Comparison of ENCODE assay signal across 18 cellular contexts in the genomic region with DNA sequence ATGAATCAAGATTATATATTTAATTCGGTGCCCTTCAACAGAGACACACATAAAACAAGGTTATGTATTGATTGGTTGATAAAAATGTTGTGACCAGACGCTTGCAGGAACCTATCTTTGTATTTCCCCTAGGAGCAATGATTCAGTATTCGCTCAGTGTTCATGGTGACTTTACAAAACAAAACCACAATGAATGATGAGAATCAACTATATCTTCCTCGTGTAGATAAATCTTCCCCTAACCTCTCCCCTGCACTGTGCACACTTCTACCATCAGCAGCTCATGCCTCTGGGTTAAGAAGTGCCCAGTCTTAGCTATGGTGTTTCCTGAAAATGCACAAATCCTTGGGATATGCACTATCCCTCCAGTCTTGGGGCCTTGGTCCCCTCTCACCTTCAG. TPM values are rescaled to one million over a fixed set of nuclear protein-coding genes. Genes with fewer than 3 reads are reported as not detected.
DNase-seq lines count a peak whose midpoint lies in the region; ATAC-seq and TF ChIP-seq lines count a peak whose summit lies in the region.
"Had no signal": no experiment of that assay in that cellular context is flagged by ENCODE, and none has a peak within 500 bp of the region (broad histone marks: within the 10 kb centered on the region; RNA-seq: fewer than 3 reads in every experiment).

No MANE protein-coding gene starts in this region.

- H3K27me3 Mint-ChIP-seq in activated naive CD4-positive, alpha-beta T cell treated with anti-CD3 and anti-CD28 coated beads for 36 hours (ENCODE audit: low read depth) = no peaks in the 10 kb centered on the region
- peaks cover 4% of the 10 kb centered on the region for H3K27me3 Mint-ChIP-seq in activated naive CD4-positive, alpha-beta T cell treated with anti-CD3 and anti-CD28 coated beads, Interleukin-2, amount 10 ng/mL, durations not matched to agents 7 days and 5 days
- no peaks in the 10 kb centered on the region for H3K27me3 Mint-ChIP-seq in activated CD8-positive, alpha-beta T cell treated with anti-CD3 and anti-CD28 coated beads, Interleukin-2, amount 10 ng/mL, durations not matched to agents 7 days and 5 days (ENCODE audit: low read depth)

- DNase-seq in activated naive CD4-positive, alpha-beta T cell treated with anti-CD3 and anti-CD28 coated beads for 36 hours = no peak
- DNase-seq in activated naive CD4-positive, alpha-beta T cell treated with anti-CD3 and anti-CD28 coated beads, Interleukin-2, amount 10 ng/mL, durations not matched to agents 7 days and 5 days = no peak
- DNase-seq in activated CD8-positive, alpha-beta T cell treated with anti-CD3 and anti-CD28 coated beads, Interleukin-2, amount 10 ng/mL, durations not matched to agents 7 days and 5 days = no peak
- DNase-seq in dermis blood vessel endothelial cell = no peak
- no peak for DNase-seq in Peyer's patch
- no peak for DNase-seq in NK-92 treated with Interleukin-12 subunit alpha and Interleukin-12 subunit beta, amount 100 ng/mL, for 24 hours (lab: John Stamatoyannopoulos, UW)
- DNase-seq: Calu3, GF-D8, hippocampal formation, midbrain, NCI-H146, NCI-H345 had no signal

- H3K4me3 ChIP-seq in liver (ENCODE audit: low read depth in 1 of 3, low read length in 3 of 3) (no peak overlapping the region), thymus (ENCODE audit: low read length) (no peak overlapping the region), Peyer's patch (no peak overlapping the region)
- H3K4me3 ChIP-seq: cardiac muscle cell, SJSA1 had no signal

- H3K36me3 Mint-ChIP-seq in activated naive CD4-positive, alpha-beta T cell treated with anti-CD3 and anti-CD28 coated beads for 36 hours (ENCODE audit: low read depth) = no peaks in the 10 kb centered on the region
- H3K36me3 Mint-ChIP-seq in activated naive CD4-positive, alpha-beta T cell treated with anti-CD3 and anti-CD28 coated beads, Interleukin-2, amount 10 ng/mL, durations not matched to agents 7 days and 5 days = no peaks in the 10 kb centered on the region
- peaks cover 45% of the 10 kb centered on the region for H3K36me3 Mint-ChIP-seq in activated CD8-positive, alpha-beta T cell treated with anti-CD3 and anti-CD28 coated beads, Interleukin-2, amount 10 ng/mL, durations not matched to agents 7 days and 5 days (ENCODE audit: low read depth)

- TF ChIP-seq CTCF in liver (IDR thresholded peaks at IDR 0.05; ENCODE audit: low read depth, low read length, missing input control) (no peak), Peyer's patch (IDR thresholded peaks at IDR 0.05) (no peak)

- peak overlapping the region; percentile 45 to 61 for H3K27ac ChIP-seq in liver (ENCODE audit: low read depth in 1 of 2, low read length in 2 of 2)
- peak overlapping the region; percentile 49 for H3K27ac ChIP-seq in thymus (ENCODE audit: low read depth)
- H3K27ac ChIP-seq in Peyer's patch = peak overlapping the region in 1 of 4 donors; percentile 54
- H3K27ac ChIP-seq: cardiac muscle cell, KMS-11, SJSA1 had no signal

- TF ChIP-seq POLR2A in Peyer's patch (IDR thresholded peaks at IDR 0.05) = no peak

- H3K27me3 ChIP-seq in liver (ENCODE audit: control insufficient read depth in 4 of 4, insufficient read depth in 4 of 4, low read length in 3 of 4) (no peaks in the 10 kb centered on the region), thymus (ENCODE audit: control insufficient read depth, insufficient read depth) (no peaks in the 10 kb centered on the region), Peyer's patch (no peaks in the 10 kb centered on the region)
- H3K27me3 ChIP-seq: cardiac muscle cell, SJSA1 had no signal

- no peak overlapping the region for H3K4me3 Mint-ChIP-seq in activated naive CD4-positive, alpha-beta T cell treated with anti-CD3 and anti-CD28 coated beads for 36 hours
- no peak overlapping the region for H3K4me3 Mint-ChIP-seq in activated naive CD4-positive, alpha-beta T cell treated with anti-CD3 and anti-CD28 coated beads, Interleukin-2, amount 10 ng/mL, durations not matched to agents 7 days and 5 days
- H3K4me3 Mint-ChIP-seq in activated CD8-positive, alpha-beta T cell treated with anti-CD3 and anti-CD28 coated beads, Interleukin-2, amount 10 ng/mL, durations not matched to agents 7 days and 5 days = peak overlapping the region; percentile 18

- no peaks in the 10 kb centered on the region for H3K9me3 ChIP-seq in liver (ENCODE audit: control insufficient read depth in 4 of 4, low read length in 3 of 4)
- H3K9me3 ChIP-seq in thymus (ENCODE audit: control insufficient read depth) = no peaks in the 10 kb centered on the region
- H3K9me3 ChIP-seq in Peyer's patch = no peaks in the 10 kb centered on the region
- H3K9me3 ChIP-seq: SJSA1 had no signal

- POLR2A ChIA-PET in activated CD8-positive, alpha-beta T cell treated with anti-CD3 and anti-CD28 coated beads, Interleukin-2, amount 10 ng/mL, durations not matched to agents 7 days and 5 days (lab: Charles Lee) = interaction anchor here (1.1 kb wide), 1 partner anchor 12 kb away, joined by 4 read pairs; no protein-coding TSS in a partner anchor

- peaks cover 54% of the 10 kb centered on the region for H3K4me1 Mint-ChIP-seq in activated naive CD4-positive, alpha-beta T cell treated with anti-CD3 and anti-CD28 coated beads for 36 hours (ENCODE audit: low read depth)
- peaks cover 46% of the 10 kb centered on the region for H3K4me1 Mint-ChIP-seq in activated naive CD4-positive, alpha-beta T cell treated with anti-CD3 and anti-CD28 coated beads, Interleukin-2, amount 10 ng/mL, durations not matched to agents 7 days and 5 days
- H3K4me1 Mint-ChIP-seq in activated CD8-positive, alpha-beta T cell treated with anti-CD3 and anti-CD28 coated beads, Interleukin-2, amount 10 ng/mL, durations not matched to agents 7 days and 5 days (ENCODE audit: low read depth) = peaks cover 87% of the 10 kb centered on the region

- H3K9ac ChIP-seq in liver (ENCODE audit: low read depth in 1 of 2, low read length in 2 of 2) = no peak overlapping the region
- H3K9ac ChIP-seq: KMS-11 had no signal

- 57% methylated on average over 4 of the region's 4 CpGs for WGBS in liver
- WGBS in thymus = 54% methylated on average over 4 of the region's 4 CpGs

- no peak for TF ChIP-seq RAD21 in liver (IDR thresholded peaks at IDR 0.05)

- H3K36me3 ChIP-seq in liver (ENCODE audit: control insufficient read depth in 4 of 4, insufficient read depth in 3 of 4, low read depth in 1 of 4, low read length in 3 of 4) (no peaks in the 10 kb centered on the region), thymus (ENCODE audit: control insufficient read depth, insufficient read depth) (peaks cover 5% of the 10 kb centered on the region), Peyer's patch (no peaks in the 10 kb centered on the region)
- H3K36me3 ChIP-seq: cardiac muscle cell, SJSA1 had no signal

- CTCF ChIA-PET in activated naive CD4-positive, alpha-beta T cell treated with anti-CD3 and anti-CD28 coated beads for 36 hours (lab: Charles Lee) = no interaction called here
- CTCF ChIA-PET in activated naive CD4-positive, alpha-beta T cell treated with anti-CD3 and anti-CD28 coated beads, Interleukin-2, amount 10 ng/mL, durations not matched to agents 7 days and 5 days (lab: Charles Lee) = no interaction called here
- CTCF ChIA-PET in activated CD8-positive, alpha-beta T cell treated with anti-CD3 and anti-CD28 coated beads, Interleukin-2, amount 10 ng/mL, durations not matched to agents 7 days and 5 days (lab: Charles Lee) = interaction anchor here (1.0 to 1.5 kb wide), 3 partner anchors 12 to 65 kb away, joined by 3 read pairs; no protein-coding TSS in a partner anchor

- H3K4me1 ChIP-seq in liver (ENCODE audit: control insufficient read depth in 4 of 4, insufficient read depth in 4 of 4, low read length in 3 of 4) (peaks cover 6 to 30% (median 15%) of the 10 kb centered on the region in 4 donors), thymus (ENCODE audit: control insufficient read depth, insufficient read depth, low read length) (peaks cover 42% of the 10 kb centered on the region), Peyer's patch (peaks cover 0 to 36% (median 0%) of the 10 kb centered on the region in 4 donors)

- intact Hi-C loops in activated naive CD4-positive, alpha-beta T cell treated with anti-CD3 and anti-CD28 coated beads for 36 hours (cut with micrococcal nuclease) = loop anchor here (2.0 to 5.0 kb wide), 2 partner anchors 17 to 122 kb away; a partner anchor contains a TSS

- no peak for ATAC-seq in activated CD8-positive, alpha-beta T cell treated with anti-CD3 and anti-CD28 coated beads, Interleukin-2, amount 10 ng/mL, durations not matched to agents 7 days and 5 days

- H3K27ac Mint-ChIP-seq in activated naive CD4-positive, alpha-beta T cell treated with anti-CD3 and anti-CD28 coated beads for 36 hours = peak overlapping the region; percentile 61
- H3K27ac Mint-ChIP-seq in activated naive CD4-positive, alpha-beta T cell treated with anti-CD3 and anti-CD28 coated beads, Interleukin-2, amount 10 ng/mL, durations not matched to agents 7 days and 5 days = no peak overlapping the region
- peak overlapping the region; percentile 99 for H3K27ac Mint-ChIP-seq in activated CD8-positive, alpha-beta T cell treated with anti-CD3 and anti-CD28 coated beads, Interleukin-2, amount 10 ng/mL, durations not matched to agents 7 days and 5 days

- H3K9me3 Mint-ChIP-seq in activated naive CD4-positive, alpha-beta T cell treated with anti-CD3 and anti-CD28 coated beads for 36 hours = no peaks in the 10 kb centered on the region
- H3K9me3 Mint-ChIP-seq in activated naive CD4-positive, alpha-beta T cell treated with anti-CD3 and anti-CD28 coated beads, Interleukin-2, amount 10 ng/mL, durations not matched to agents 7 days and 5 days = no peaks in the 10 kb centered on the region
- H3K9me3 Mint-ChIP-seq in activated CD8-positive, alpha-beta T cell treated with anti-CD3 and anti-CD28 coated beads, Interleukin-2, amount 10 ng/mL, durations not matched to agents 7 days and 5 days (ENCODE audit: insufficient read depth) = no peaks in the 10 kb centered on the region

RNA-seq across cellular contexts. Expression of a gene that starts 16.3 kb away (rescaled TPM):
- total RNA-seq in activated naive CD4-positive, alpha-beta T cell treated with anti-CD3 and anti-CD28 coated beads for 36 hours = 10 to 100 TPM; 15.8 to 16.0 TPM
- total RNA-seq in activated CD8-positive, alpha-beta T cell treated with anti-CD3 and anti-CD28 coated beads, Interleukin-2, amount 10 ng/mL, durations not matched to agents 7 days and 5 days = 10 to 100 TPM; 85.6 to 89.0 TPM
- total RNA-seq in liver (10 to 100 TPM in 1 of 2 donors, 1 to 10 TPM in 1; 6.8 to 15.6 TPM), dermis blood vessel endothelial cell (7.7 and 11.1 TPM in 2 replicates), Peyer's patch (10 to 100 TPM; 15.4 to 53.6 (median 39.7) TPM)
- polyA plus RNA-seq in liver (10 to 100 TPM in 1 of 2 donors, 1 to 10 TPM in 1; 5.0 to 11.1 TPM), thymus (20.6 TPM)
- total RNA-seq: OCI-LY7 had no signal
